21 cellular contexts compared by ENCODE assay signal in genomic region chr1:245677446-245678240, GRCh38.
DNase-seq lines count a peak whose midpoint lies in the region; ATAC-seq, FAIRE-seq and TF ChIP-seq lines count a peak whose summit lies in the region.
"Had no signal": no experiment of that assay in that cellular context is flagged by ENCODE, and none has a peak within 500 bp of the region (broad histone marks: within the 10 kb centered on the region; RNA-seq: fewer than 3 reads in every experiment).

No MANE protein-coding gene starts in this region.

- H3K4me2 ChIP-seq in HepG2 (ENCODE audit: low read depth, low read length) = no peak overlapping the region
- H3K4me2 ChIP-seq in mesendoderm (ENCODE audit: low read length) = no peak overlapping the region
- H3K4me2 ChIP-seq: KMS-11, PC-9 had no signal

- H3K27me3 ChIP-seq in HepG2 (ENCODE audit: control insufficient read depth in 1 of 2, insufficient read depth in 2 of 2, low read length in 2 of 2) = no peaks in the 10 kb centered on the region
- no peaks in the 10 kb centered on the region for H3K27me3 ChIP-seq in right lobe of liver
- no peaks in the 10 kb centered on the region for H3K27me3 ChIP-seq in mesendoderm (ENCODE audit: insufficient read depth, low read length, poor library complexity)
- no peaks in the 10 kb centered on the region for H3K27me3 ChIP-seq in foreskin keratinocyte
- H3K27me3 ChIP-seq: MG63 had no signal

- H2BK120ac ChIP-seq in mesendoderm (ENCODE audit: low read depth, low read length) = no peak overlapping the region

- H3K9me3 ChIP-seq in HepG2 (ENCODE audit: low read length) (no peaks in the 10 kb centered on the region), right lobe of liver (no peaks in the 10 kb centered on the region)
- H3K9me3 ChIP-seq: MG63 had no signal

- H2AFZ ChIP-seq in HepG2 (ENCODE audit: low read length) = no peak overlapping the region
- H2AFZ ChIP-seq: PC-9 had no signal

- TF ChIP-seq POLR2A in HepG2 (IDR thresholded peaks at IDR 0.05; ENCODE audit: insufficient read depth in 1 of 2, low read depth in 2 of 2, low read length in 2 of 2) (no peak), right lobe of liver (IDR thresholded peaks at IDR 0.05) (no peak)

- WGBS in HepG2 (ENCODE audit: low lambda C conversion rate) = 53% methylated on average over 9 of the region's 9 CpGs
- 70% methylated on average over 5 of the region's 9 CpGs for WGBS in right lobe of liver (ENCODE audit: insufficient coverage, low coverage, low lambda C conversion rate, missing lambda C conversion rate)
- no CpG with 5 or more reads among the region's 9 CpGs for WGBS in mesendoderm (ENCODE audit: extremely low coverage, insufficient coverage, low lambda C conversion rate)

- H3K4me1 ChIP-seq in HepG2 (ENCODE audit: insufficient read depth, low read length) (no peaks in the 10 kb centered on the region), right lobe of liver (no peaks in the 10 kb centered on the region), mesendoderm (ENCODE audit: control insufficient read depth, low read depth, low read length) (no peaks in the 10 kb centered on the region), foreskin keratinocyte (no peaks in the 10 kb centered on the region)

- no TSS peak for BruUV-seq in HepG2 (replicated peaks; lab: Mats Ljungman, UMichigan)

- no peaks in the 10 kb centered on the region for H3K79me1 ChIP-seq in mesendoderm (ENCODE audit: low read length)

- in situ Hi-C loops in HepG2 (cut with HindIII; ENCODE audit: extremely low pct_ligation_motif_present, low pct_unique_long_range_greater_than_20kb) (no loop called here), G401 (cut with HindIII; ENCODE audit: low sequenced_read_pairs) (no loop called here)

- H3K4me3 ChIP-seq in HepG2 (replicated peaks in 1 of 3; ENCODE audit: insufficient read depth in 1 of 3, low read depth in 2 of 3, low read length in 3 of 3) (no peak overlapping the region), right lobe of liver (no peak overlapping the region), cardiac fibroblast (replicated peaks in 1 of 2; ENCODE audit: low read depth in 2 of 2, low read length in 2 of 2) (no peak overlapping the region), mesendoderm (ENCODE audit: low read length) (no peak overlapping the region)
- H3K4me3 ChIP-seq: MG63, PC-9 had no signal

- H3K27ac ChIP-seq in HepG2 (ENCODE audit: extremely low read length, insufficient read depth, low read length) (no peak overlapping the region), right lobe of liver (no peak overlapping the region), mesendoderm (ENCODE audit: low read depth, low read length) (no peak overlapping the region), foreskin keratinocyte (no peak overlapping the region)
- H3K27ac ChIP-seq: HL-60, KMS-11, PC-9 had no signal

- H3K79me2 ChIP-seq in HepG2 (ENCODE audit: insufficient read depth, low read length) (no peaks in the 10 kb centered on the region), mesendoderm (ENCODE audit: control insufficient read depth, insufficient read depth, low read length) (no peaks in the 10 kb centered on the region)

- intact Hi-C loops in HepG2 (cut with micrococcal nuclease; ENCODE audit: unreplicated experiment) = no loop called here
- intact Hi-C loops in right lobe of liver (cut with DNase I) = no loop called here

- no peak overlapping the region for H2BK5ac ChIP-seq in mesendoderm (ENCODE audit: low read length)

- H4K20me1 ChIP-seq in HepG2 (ENCODE audit: insufficient read depth, low read length) = no peaks in the 10 kb centered on the region

- FAIRE-seq in HepG2 (lab: Jason Lieb, UNC) = no peak
- FAIRE-seq: A204.1, G401.6, GM12891 had no signal

- H2AK5ac ChIP-seq in mesendoderm (ENCODE audit: low read length) = no peak overlapping the region

- no peak overlapping the region for H3K56ac ChIP-seq in mesendoderm (ENCODE audit: low read length)

- no peak overlapping the region for H4K5ac ChIP-seq in mesendoderm (ENCODE audit: low read length)

- no peak overlapping the region for H3K4ac ChIP-seq in mesendoderm (ENCODE audit: low read depth, low read length)

- no peak for TF ChIP-seq RAD21 in HepG2 (CRISPR knock-in tag; IDR thresholded peaks at IDR 0.05)

- H3K18ac ChIP-seq in mesendoderm (ENCODE audit: low read length) = no peak overlapping the region

- TF ChIP-seq CTCF in HepG2 (CRISPR knock-in tag; IDR thresholded peaks at IDR 0.05) (no peak), right lobe of liver (IDR thresholded peaks at IDR 0.05) (no peak), cardiac fibroblast (IDR thresholded peaks at IDR 0.05; ENCODE audit: low read depth, low read length) (no peak), foreskin keratinocyte (conservative IDR thresholded peaks at IDR 0.05) (no peak)

- TF ChIP-seq EP300 in HepG2 (IDR thresholded peaks at IDR 0.05; ENCODE audit: low read depth in 2 of 2, low read length in 2 of 2) = no peak
- no peak for TF ChIP-seq EP300 in HepG2 (CRISPR knock-in tag; IDR thresholded peaks at IDR 0.05; ENCODE audit: borderline replicate concordance)

- H3K36me3 ChIP-seq in HepG2 (replicated peaks in 1 of 2; ENCODE audit: control insufficient read depth in 1 of 2, insufficient read depth in 2 of 2, low read length in 2 of 2) = no peaks in the 10 kb centered on the region
- no peaks in the 10 kb centered on the region for H3K36me3 ChIP-seq in right lobe of liver
- no peaks in the 10 kb centered on the region for H3K36me3 ChIP-seq in mesendoderm (ENCODE audit: control insufficient read depth, insufficient read depth, low read length)
- H3K36me3 ChIP-seq: MG63 had no signal

- CTCF ChIA-PET in HepG2 (lab: Yijun Ruan, JAX; ENCODE audit: low intra/inter-chr PET ratio, low total read pairs) = no interaction called here

- H4K8ac ChIP-seq in mesendoderm (ENCODE audit: low read depth, low read length) = no peak overlapping the region

- H3K9ac ChIP-seq in HepG2 (ENCODE audit: insufficient read depth, low read depth, low read length) (no peak overlapping the region), mesendoderm (ENCODE audit: low read length) (no peak overlapping the region)
- H3K9ac ChIP-seq: KMS-11 had no signal

- POLR2A ChIA-PET in HepG2 (lab: Yijun Ruan, JAX) = no interaction called here

- ATAC-seq in HepG2 = no peak
- no peak for ATAC-seq in right lobe of liver
- no peak for ATAC-seq in HG03175 (IDR thresholded peaks at IDR 0.05; ENCODE audit: unreplicated experiment)
- no peak for ATAC-seq in foreskin keratinocyte

- H3K23ac ChIP-seq in mesendoderm (ENCODE audit: low read length) = no peak overlapping the region

- H2BK15ac ChIP-seq in mesendoderm (replicated peaks; ENCODE audit: low read depth) = no peak overlapping the region

- DNase-seq in HepG2 (ENCODE audit: low spot score) (no peak), right lobe of liver (no peak), cardiac fibroblast (ENCODE audit: low read depth in 2 of 2) (peak; percentile 5 to 20), mesendoderm (peak; percentile 43), G401 (ENCODE audit: low spot score) (no peak), foreskin keratinocyte (no peak), A172 (ENCODE audit: low spot score) (no peak)
- DNase-seq: CD4-positive, CD25-positive, alpha-beta regulatory T cell; DMS53; MG63; NCI-H1105; NCI-H187; NCI-H446 treated with DMSO at 0.1 percent for 48 hours; NCI-H748 treated with DMSO at 0.1 percent for 48 hours; PC-9 had no signal

TF ChIP-seq in HepG2, 621 proteins besides CTCF, POLR2A, EP300 and RAD21:
- TF ChIP-seq STAG1 (CRISPR knock-in tag; IDR thresholded peaks at IDR 0.05) (peak; percentile 14; the same call in 1 of the 2 replicates), TBP (CRISPR knock-in tag; IDR thresholded peaks at IDR 0.05) (no peak)
TF ChIP-seq in HepG2: peak in this region for 1.

Comparison
In these comparisons a context has a peak if more than half of its experiments do, and no peak if none do; other contexts are left out.
1. DNase-seq: peak in cardiac fibroblast (2 of 2) and mesendoderm (single experiment); none in HepG2 (single experiment), right lobe of liver (0 of 3), G401 (single experiment), foreskin keratinocyte (0 of 2) and A172 (single experiment).